ENCODE assay signal across 34 cellular contexts in genomic region chr19:56667311-56667870, GRCh38. TPM values are rescaled to one million over a fixed set of nuclear protein-coding genes. Genes with fewer than 3 reads are reported as not detected.
"Had no signal": no experiment of that assay in that cellular context is flagged by ENCODE, and none has a peak within 500 bp of the region (broad histone marks: within the 10 kb centered on the region; RNA-seq: fewer than 3 reads in every experiment).

No MANE protein-coding gene starts in this region.

- H3K4me1 ChIP-seq: foreskin keratinocyte had no signal

- H3K27me3 ChIP-seq: ascending aorta, breast epithelium, cardiac muscle cell, esophagus muscularis mucosa, foreskin keratinocyte, gastrocnemius medialis had no signal

- H3K36me3 ChIP-seq: cardiac muscle cell had no signal

- H3K4me3 ChIP-seq: ascending aorta, breast epithelium, cardiac muscle cell, esophagus muscularis mucosa, gastrocnemius medialis had no signal

- H3K27ac ChIP-seq: ascending aorta, breast epithelium, cardiac muscle cell, esophagus muscularis mucosa, foreskin keratinocyte, gastrocnemius medialis had no signal

- DNase-seq: activated B cell treated with CpG ODN at 0.5 μM for 24 hours; activated CD4-positive, alpha-beta memory T cell treated with anti-CD3 and anti-CD28 coated beads for 36 hours; activated CD4-positive, alpha-beta T cell treated with anti-CD3 and anti-CD28 coated beads for 48 hours; activated CD4-positive, alpha-beta T cell treated with anti-CD3 and anti-CD28 coated beads, Interleukin-2, amount 50 U/mL, for 1 hour; activated CD8-positive, alpha-beta memory T cell treated with anti-CD3 and anti-CD28 coated beads, Interleukin-2, amount 10 ng/mL, durations not matched to agents 7 days and 5 days; activated CD8-positive, alpha-beta memory T cell treated with anti-CD3 and anti-CD28 coated beads, Interleukin-2, amount 50 U/mL, for 4 hours; activated CD8-positive, alpha-beta T cell treated with anti-CD3 and anti-CD28 coated beads, Interleukin-2, amount 10 ng/mL, durations not matched to agents 7 days and 5 days; activated effector memory CD4-positive, alpha-beta T cell treated with anti-CD3 and anti-CD28 coated beads, Interleukin-2, amount 50 U/mL, for 16 hours; activated naive CD4-positive, alpha-beta T cell treated with anti-CD3 and anti-CD28 coated beads for 36 hours; activated naive CD8-positive, alpha-beta T cell treated with anti-CD3 and anti-CD28 coated beads, Interleukin-2, amount 10 ng/mL, durations not matched to agents 7 days and 5 days; activated T-cell treated with anti-CD3 and anti-CD28 coated beads, Interleukin-2, amount 50 U/mL, for 1 hour; activated T-cell treated with anti-CD3 and anti-CD28 coated beads, Interleukin-2, amount 50 U/mL, for 48 hours; cortex of kidney; dermis blood vessel endothelial cell; effector CD4-positive, alpha-beta T cell; effector memory CD8-positive, alpha-beta T cell; erythroblast; foreskin keratinocyte; gastrocnemius medialis; glutamatergic neuron; SW 1271; T-cell; T1000 had no signal

- ATAC-seq: activated CD4-positive, CD25-positive, alpha-beta regulatory T cell treated with anti-CD3 and anti-CD28 coated beads, Interleukin-2, amount 50 U/mL, for 24 hours; activated CD8-positive, alpha-beta memory T cell treated with anti-CD3 and anti-CD28 coated beads, Interleukin-2, amount 10 ng/mL, durations not matched to agents 7 days and 5 days; activated CD8-positive, alpha-beta T cell treated with anti-CD3 and anti-CD28 coated beads, Interleukin-2, amount 10 ng/mL, durations not matched to agents 7 days and 5 days; activated naive CD4-positive, alpha-beta T cell treated with anti-CD3 and anti-CD28 coated beads, Interleukin-2, amount 50 U/mL, for 72 hours; effector memory CD8-positive, alpha-beta T cell; foreskin keratinocyte; gastrocnemius medialis; T-cell had no signal

- FAIRE-seq: colon had no signal

- H3K9me3 ChIP-seq: ascending aorta, gastrocnemius medialis had no signal

RNA-seq across cellular contexts. Expression of gene ZNF835, which starts 4.2 kb away (rescaled TPM):
- total RNA-seq: activated T-helper 1 cell treated with anti-CD3 and anti-CD28 coated beads, Interleukin-12 subunit alpha, Interleukin-12 subunit beta, Interleukin-2, Interleukin-4 antibody, amounts not matched to agents 30 ng/mL and 10 ng/mL and 1 ng/mL, durations not matched to agents 14 hours and 24 hours and 36 hours; foreskin keratinocyte had no signal
- polyA plus RNA-seq: cardiac muscle cell, foreskin keratinocyte had no signal

RNA-seq across cellular contexts. Expression of gene SMIM17, which starts 24.4 kb away (rescaled TPM):
- total RNA-seq: activated B cell treated with CpG ODN at 0.5 μM for 24 hours; activated CD4-positive, alpha-beta memory T cell treated with anti-CD3 and anti-CD28 coated beads for 36 hours; activated CD8-positive, alpha-beta memory T cell treated with anti-CD3 and anti-CD28 coated beads for 36 hours; activated CD8-positive, alpha-beta memory T cell treated with anti-CD3 and anti-CD28 coated beads, Interleukin-2, amount 10 ng/mL, durations not matched to agents 7 days and 5 days; activated naive CD4-positive, alpha-beta T cell treated with anti-CD3 and anti-CD28 coated beads for 36 hours; activated T-helper 2 cell treated with anti-CD3 and anti-CD28 coated beads, Interferon-gamma antibody, Interleukin-2, Interleukin-4, amounts not matched to agents 10 μg/mL and 5 μg/mL and 100 μg/mL, durations not matched to agents 14 hours and 24 hours and 36 hours; ascending aorta; foreskin keratinocyte; T-cell; T-helper 2 cell treated with Interferon-gamma antibody and Interleukin-4, amounts not matched to agents 100 ng/mL and 5 ng/mL, for 36 hours had no signal
- polyA plus RNA-seq: foreskin keratinocyte had no signal
